1 cellular context compared by ENCODE assay signal in genomic region chr19:33898062-33898677, GRCh38.
A peak's percentile ranks its signal among the peaks of the same experiment; 100 is the strongest.
TF ChIP-seq lines count a peak whose summit lies in the region.

No MANE protein-coding gene starts in this region.

TF ChIP-seq in HEK293, 187 proteins besides CTCF, POLR2A, EP300 and RAD21 (continued from another document and continues in another):
- TF ChIP-seq, protein P1, sequence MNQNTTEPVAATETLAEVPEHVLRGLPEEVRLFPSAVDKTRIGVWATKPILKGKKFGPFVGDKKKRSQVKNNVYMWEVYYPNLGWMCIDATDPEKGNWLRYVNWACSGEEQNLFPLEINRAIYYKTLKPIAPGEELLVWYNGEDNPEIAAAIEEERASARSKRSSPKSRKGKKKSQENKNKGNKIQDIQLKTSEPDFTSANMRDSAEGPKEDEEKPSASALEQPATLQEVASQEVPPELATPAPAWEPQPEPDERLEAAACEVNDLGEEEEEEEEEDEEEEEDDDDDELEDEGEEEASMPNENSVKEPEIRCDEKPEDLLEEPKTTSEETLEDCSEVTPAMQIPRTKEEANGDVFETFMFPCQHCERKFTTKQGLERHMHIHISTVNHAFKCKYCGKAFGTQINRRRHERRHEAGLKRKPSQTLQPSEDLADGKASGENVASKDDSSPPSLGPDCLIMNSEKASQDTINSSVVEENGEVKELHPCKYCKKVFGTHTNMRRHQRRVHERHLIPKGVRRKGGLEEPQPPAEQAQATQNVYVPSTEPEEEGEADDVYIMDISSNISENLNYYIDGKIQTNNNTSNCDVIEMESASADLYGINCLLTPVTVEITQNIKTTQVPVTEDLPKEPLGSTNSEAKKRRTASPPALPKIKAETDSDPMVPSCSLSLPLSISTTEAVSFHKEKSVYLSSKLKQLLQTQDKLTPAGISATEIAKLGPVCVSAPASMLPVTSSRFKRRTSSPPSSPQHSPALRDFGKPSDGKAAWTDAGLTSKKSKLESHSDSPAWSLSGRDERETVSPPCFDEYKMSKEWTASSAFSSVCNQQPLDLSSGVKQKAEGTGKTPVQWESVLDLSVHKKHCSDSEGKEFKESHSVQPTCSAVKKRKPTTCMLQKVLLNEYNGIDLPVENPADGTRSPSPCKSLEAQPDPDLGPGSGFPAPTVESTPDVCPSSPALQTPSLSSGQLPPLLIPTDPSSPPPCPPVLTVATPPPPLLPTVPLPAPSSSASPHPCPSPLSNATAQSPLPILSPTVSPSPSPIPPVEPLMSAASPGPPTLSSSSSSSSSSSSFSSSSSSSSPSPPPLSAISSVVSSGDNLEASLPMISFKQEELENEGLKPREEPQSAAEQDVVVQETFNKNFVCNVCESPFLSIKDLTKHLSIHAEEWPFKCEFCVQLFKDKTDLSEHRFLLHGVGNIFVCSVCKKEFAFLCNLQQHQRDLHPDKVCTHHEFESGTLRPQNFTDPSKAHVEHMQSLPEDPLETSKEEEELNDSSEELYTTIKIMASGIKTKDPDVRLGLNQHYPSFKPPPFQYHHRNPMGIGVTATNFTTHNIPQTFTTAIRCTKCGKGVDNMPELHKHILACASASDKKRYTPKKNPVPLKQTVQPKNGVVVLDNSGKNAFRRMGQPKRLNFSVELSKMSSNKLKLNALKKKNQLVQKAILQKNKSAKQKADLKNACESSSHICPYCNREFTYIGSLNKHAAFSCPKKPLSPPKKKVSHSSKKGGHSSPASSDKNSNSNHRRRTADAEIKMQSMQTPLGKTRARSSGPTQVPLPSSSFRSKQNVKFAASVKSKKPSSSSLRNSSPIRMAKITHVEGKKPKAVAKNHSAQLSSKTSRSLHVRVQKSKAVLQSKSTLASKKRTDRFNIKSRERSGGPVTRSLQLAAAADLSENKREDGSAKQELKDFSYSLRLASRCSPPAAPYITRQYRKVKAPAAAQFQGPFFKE (tag by site-specific recombination; IDR thresholded peaks at IDR 0.05; ENCODE audit: borderline replicate concordance) = no peak
- TF ChIP-seq EGR2 (tag by site-specific recombination; IDR thresholded peaks at IDR 0.05; ENCODE audit: low read depth) (no peak), ZNF132 (tag by site-specific recombination; IDR thresholded peaks at IDR 0.05; ENCODE audit: borderline replicate concordance) (0 out of 2 replicates have a peak, but pooled peaks have one; percentile 14), ZNF549 (tag by site-specific recombination; IDR thresholded peaks at IDR 0.05) (peak; percentile 57; the same call in 1 of the 2 replicates), ZFP69B (tag by site-specific recombination; IDR thresholded peaks at IDR 0.05) (no peak), ZNF677 (tag by site-specific recombination; IDR thresholded peaks at IDR 0.05) (0 out of 2 replicates have a peak, but pooled peaks have one; percentile 15), ZNF600 (tag by site-specific recombination; IDR thresholded peaks at IDR 0.05) (no peak), ZBTB8A (tag by site-specific recombination; IDR thresholded peaks at IDR 0.05) (no peak), ZNF585B (tag by site-specific recombination; IDR thresholded peaks at IDR 0.05) (no peak), ZNF292 (tag by site-specific recombination; IDR thresholded peaks at IDR 0.05; ENCODE audit: borderline replicate concordance, low read depth) (no peak), ZBTB49 (tag by site-specific recombination; IDR thresholded peaks at IDR 0.05; ENCODE audit: low read depth) (0 out of 2 replicates have a peak, but pooled peaks have one; percentile 51), ZNF211 (tag by site-specific recombination; IDR thresholded peaks at IDR 0.05; ENCODE audit: low read depth) (no peak), ZNF391 (tag by site-specific recombination; IDR thresholded peaks at IDR 0.05; ENCODE audit: borderline replicate concordance, low read depth) (0 out of 2 replicates have a peak, but pooled peaks have one; percentile 48), ZNF133 (tag by site-specific recombination; IDR thresholded peaks at IDR 0.05) (no peak), ZNF280D (tag by site-specific recombination; IDR thresholded peaks at IDR 0.05) (peak; percentile 95), KLF10 (tag by site-specific recombination; IDR thresholded peaks at IDR 0.05) (no peak; the same call in 1 of the 2 replicates), RBAK (tag by site-specific recombination; IDR thresholded peaks at IDR 0.05) (no peak), ZNF112 (tag by site-specific recombination; IDR thresholded peaks at IDR 0.05) (no peak), SP7 (tag by site-specific recombination; IDR thresholded peaks at IDR 0.05) (0 out of 2 replicates have a peak, but pooled peaks have one; percentile 24), MYNN (tag by site-specific recombination; IDR thresholded peaks at IDR 0.05; ENCODE audit: borderline replicate concordance) (no peak), ZNF701 (tag by site-specific recombination; IDR thresholded peaks at IDR 0.05) (no peak), GLIS2 (tag by site-specific recombination; IDR thresholded peaks at IDR 0.05) (no peak), ZEB2 (tag by site-specific recombination; IDR thresholded peaks at IDR 0.05) (no peak), ZXDB (tag by site-specific recombination; IDR thresholded peaks at IDR 0.05) (no peak), ZNF514 (tag by site-specific recombination; IDR thresholded peaks at IDR 0.05) (no peak), ZNF16 (tag by site-specific recombination; IDR thresholded peaks at IDR 0.05; ENCODE audit: low read depth) (no peak), ZNF248 (tag by site-specific recombination; IDR thresholded peaks at IDR 0.05) (no peak), ZNF596 (tag by site-specific recombination; IDR thresholded peaks at IDR 0.05) (no peak), PRDM6 (tag by site-specific recombination; IDR thresholded peaks at IDR 0.05) (no peak), ZNF660 (tag by site-specific recombination; IDR thresholded peaks at IDR 0.05) (0 out of 2 replicates have a peak, but pooled peaks have one; percentile 25), YY1 (tag by site-specific recombination; IDR thresholded peaks at IDR 0.05) (no peak), ZNF580 (tag by site-specific recombination; IDR thresholded peaks at IDR 0.05) (peak; percentile 50; the same call in 1 of the 2 replicates), SP3 (tag by site-specific recombination; IDR thresholded peaks at IDR 0.05) (0 out of 2 replicates have a peak, but pooled peaks have one; percentile 7), ZNF423 (tag by site-specific recombination; IDR thresholded peaks at IDR 0.05) (no peak), ZNF274 (IDR thresholded peaks at IDR 0.05; ENCODE audit: low read length) (no peak), ZNF274 (tag by site-specific recombination; IDR thresholded peaks at IDR 0.05; ENCODE audit: borderline replicate concordance) (no peak), ZNF621 (tag by site-specific recombination; IDR thresholded peaks at IDR 0.05) (no peak), HOXC10 (CRISPR knock-in tag; IDR thresholded peaks at IDR 0.05) (no peak), GLI2 (tag by site-specific recombination; IDR thresholded peaks at IDR 0.05; ENCODE audit: borderline replicate concordance, low read depth) (0 out of 2 replicates have a peak, but pooled peaks have one; percentile 11), ZFP41 (tag by site-specific recombination; IDR thresholded peaks at IDR 0.05; ENCODE audit: borderline replicate concordance) (no peak), ZNF830 (tag by site-specific recombination; IDR thresholded peaks at IDR 0.05; ENCODE audit: low read depth) (no peak), BCL11B (tag by site-specific recombination; IDR thresholded peaks at IDR 0.05; ENCODE audit: low read depth) (no peak)
- TF ChIP-seq, protein P2, sequence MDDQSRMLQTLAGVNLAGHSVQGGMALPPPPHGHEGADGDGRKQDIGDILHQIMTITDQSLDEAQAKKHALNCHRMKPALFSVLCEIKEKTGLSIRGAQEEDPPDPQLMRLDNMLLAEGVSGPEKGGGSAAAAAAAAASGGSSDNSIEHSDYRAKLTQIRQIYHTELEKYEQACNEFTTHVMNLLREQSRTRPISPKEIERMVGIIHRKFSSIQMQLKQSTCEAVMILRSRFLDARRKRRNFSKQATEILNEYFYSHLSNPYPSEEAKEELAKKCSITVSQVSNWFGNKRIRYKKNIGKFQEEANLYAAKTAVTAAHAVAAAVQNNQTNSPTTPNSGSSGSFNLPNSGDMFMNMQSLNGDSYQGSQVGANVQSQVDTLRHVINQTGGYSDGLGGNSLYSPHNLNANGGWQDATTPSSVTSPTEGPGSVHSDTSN (CRISPR knock-in tag; IDR thresholded peaks at IDR 0.05) = no peak
- TF ChIP-seq, protein P3, sequence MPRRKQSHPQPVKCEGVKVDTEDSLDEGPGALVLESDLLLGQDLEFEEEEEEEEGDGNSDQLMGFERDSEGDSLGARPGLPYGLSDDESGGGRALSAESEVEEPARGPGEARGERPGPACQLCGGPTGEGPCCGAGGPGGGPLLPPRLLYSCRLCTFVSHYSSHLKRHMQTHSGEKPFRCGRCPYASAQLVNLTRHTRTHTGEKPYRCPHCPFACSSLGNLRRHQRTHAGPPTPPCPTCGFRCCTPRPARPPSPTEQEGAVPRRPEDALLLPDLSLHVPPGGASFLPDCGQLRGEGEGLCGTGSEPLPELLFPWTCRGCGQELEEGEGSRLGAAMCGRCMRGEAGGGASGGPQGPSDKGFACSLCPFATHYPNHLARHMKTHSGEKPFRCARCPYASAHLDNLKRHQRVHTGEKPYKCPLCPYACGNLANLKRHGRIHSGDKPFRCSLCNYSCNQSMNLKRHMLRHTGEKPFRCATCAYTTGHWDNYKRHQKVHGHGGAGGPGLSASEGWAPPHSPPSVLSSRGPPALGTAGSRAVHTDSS (tag by site-specific recombination; IDR thresholded peaks at IDR 0.05) = no peak
- TF ChIP-seq, protein P4, sequence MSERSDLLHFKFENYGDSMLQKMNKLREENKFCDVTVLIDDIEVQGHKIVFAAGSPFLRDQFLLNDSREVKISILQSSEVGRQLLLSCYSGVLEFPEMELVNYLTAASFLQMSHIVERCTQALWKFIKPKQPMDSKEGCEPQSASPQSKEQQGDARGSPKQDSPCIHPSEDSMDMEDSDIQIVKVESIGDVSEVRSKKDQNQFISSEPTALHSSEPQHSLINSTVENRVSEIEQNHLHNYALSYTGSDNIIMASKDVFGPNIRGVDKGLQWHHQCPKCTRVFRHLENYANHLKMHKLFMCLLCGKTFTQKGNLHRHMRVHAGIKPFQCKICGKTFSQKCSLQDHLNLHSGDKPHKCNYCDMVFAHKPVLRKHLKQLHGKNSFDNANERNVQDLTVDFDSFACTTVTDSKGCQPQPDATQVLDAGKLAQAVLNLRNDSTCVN (tag by site-specific recombination; optimal IDR thresholded peaks at IDR 0.05) = no peak
- TF ChIP-seq, protein P5, sequence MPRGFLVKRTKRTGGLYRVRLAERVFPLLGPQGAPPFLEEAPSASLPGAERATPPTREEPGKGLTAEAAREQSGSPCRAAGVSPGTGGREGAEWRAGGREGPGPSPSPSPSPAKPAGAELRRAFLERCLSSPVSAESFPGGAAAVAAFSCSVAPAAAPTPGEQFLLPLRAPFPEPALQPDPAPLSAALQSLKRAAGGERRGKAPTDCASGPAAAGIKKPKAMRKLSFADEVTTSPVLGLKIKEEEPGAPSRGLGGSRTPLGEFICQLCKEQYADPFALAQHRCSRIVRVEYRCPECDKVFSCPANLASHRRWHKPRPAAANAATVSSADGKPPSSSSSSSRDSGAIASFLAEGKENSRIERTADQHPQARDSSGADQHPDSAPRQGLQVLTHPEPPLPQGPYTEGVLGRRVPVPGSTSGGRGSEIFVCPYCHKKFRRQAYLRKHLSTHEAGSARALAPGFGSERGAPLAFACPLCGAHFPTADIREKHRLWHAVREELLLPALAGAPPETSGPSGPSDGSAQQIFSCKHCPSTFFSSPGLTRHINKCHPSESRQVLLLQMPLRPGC (tag by site-specific recombination; IDR thresholded peaks at IDR 0.05) = no peak
